Comparison of ENCODE assay signal across 8 cellular contexts in genomic region chr4:82430193-82431025, GRCh38. TPM values are rescaled to one million over a fixed set of nuclear protein-coding genes. Genes with fewer than 3 reads are reported as not detected.
DNase-seq lines count a peak whose midpoint lies in the region; ATAC-seq and TF ChIP-seq lines count a peak whose summit lies in the region.

Gene ENOPH1 (plus strand): TSS chr4:82430590. CDS start chr4:82430830, 240 bp downstream.
Gene HNRNPDL (minus strand): TSS chr4:82430462. CDS start chr4:82429690, 772 bp downstream.

- peaks cover 0 to 18% (median 14%) of the 10 kb centered on the region in 4 donors for H3K36me3 ChIP-seq in right lobe of liver

- no peaks in the 10 kb centered on the region for H3K27me3 ChIP-seq in right lobe of liver

- H3K4me3 ChIP-seq in right lobe of liver, result peak within 1 kb of the TSS; percentile 84 to 94 (median 87)

- TF ChIP-seq CTCF in C4-2B (conservative IDR thresholded peaks at IDR 0.05) (no peak), right lobe of liver (IDR thresholded peaks at IDR 0.05) (no peak)

- 0% methylated on average over 13 of the region's 85 CpGs for WGBS in right lobe of liver (ENCODE audit: insufficient coverage, low coverage, low lambda C conversion rate, missing lambda C conversion rate)

- H3K27ac ChIP-seq in C4-2B (peak within 1 kb of the TSS; percentile 97), right lobe of liver (peak within 1 kb of the TSS; percentile 93 to 95 (median 93))

- H3K9me3 ChIP-seq in right lobe of liver, result no peaks in the 10 kb centered on the region

- peak; percentile 82 for DNase-seq in NCI-H774 (lab: John Stamatoyannopoulos, UW)
- DNase-seq in activated CD4-positive, alpha-beta T cell treated with anti-CD3 and anti-CD28 coated beads, Interleukin-2, amount 50 U/mL, for 4 hours, result peak; percentile 98
- DNase-seq in dermis blood vessel endothelial cell, result peak; percentile 97
- peak; percentile 98 for DNase-seq in right lobe of liver
- peak; percentile 98 to 99 for DNase-seq in stimulated activated CD4-positive, alpha-beta T cell treated with anti-CD3 and anti-CD28 coated beads, Interleukin-4, amount 100 ng/mL, for 4 hours

- peaks cover 0 to 26% (median 6%) of the 10 kb centered on the region in 4 donors for H3K4me1 ChIP-seq in right lobe of liver

- ATAC-seq in GM19395 (IDR thresholded peaks at IDR 0.05; ENCODE audit: unreplicated experiment), result peak; percentile 78
- peak; percentile 64 for ATAC-seq in HG03565 (IDR thresholded peaks at IDR 0.05; ENCODE audit: unreplicated experiment)
- peak; percentile 81 to 90 (median 84) for ATAC-seq in right lobe of liver

- TF ChIP-seq POLR2A in right lobe of liver (IDR thresholded peaks at IDR 0.05), result peak; percentile 62

- intact Hi-C loops in right lobe of liver (cut with DNase I), result no loop called here

RNA-seq across cellular contexts. Expression of gene ENOPH1, which starts in this region (rescaled TPM):
- total RNA-seq in dermis blood vessel endothelial cell (43.6 and 56.7 TPM in 2 replicates), right lobe of liver (10 to 100 TPM in 3 of 6 experiments, 1 to 10 TPM in 3; 8.2 to 18.9 (median 9.9) TPM)

RNA-seq across cellular contexts. Expression of gene HNRNPDL, which starts in this region (rescaled TPM):
- 166 and 184 TPM in 2 replicates for total RNA-seq in dermis blood vessel endothelial cell
- 10 to 100 TPM; 43.0 to 55.0 (median 52.4) TPM for total RNA-seq in right lobe of liver

Comparison
In these comparisons a context has a peak if more than half of its experiments do, and no peak if none do; other contexts are left out.
1. Peak in every context shown above with its lines: DNase-seq, ATAC-seq, H3K4me3 ChIP-seq and H3K27ac ChIP-seq.